11 cellular contexts compared by ENCODE assay signal in genomic region chr7:100509213-100509612, GRCh38. TPM values are rescaled to one million over a fixed set of nuclear protein-coding genes. Genes with fewer than 3 reads are reported as not detected.
A peak's percentile ranks its signal among the peaks of the same experiment; 100 is the strongest.
DNase-seq lines count a peak whose midpoint lies in the region; ATAC-seq, FAIRE-seq and TF ChIP-seq lines count a peak whose summit lies in the region.
"Had no signal": no experiment of that assay in that cellular context is flagged by ENCODE, and none has a peak within 500 bp of the region (broad histone marks: within the 10 kb centered on the region; RNA-seq: fewer than 3 reads in every experiment).

No MANE protein-coding gene starts in this region.

- no peak overlapping the region for H3K4me3 Mint-ChIP-seq in activated naive CD8-positive, alpha-beta T cell treated with anti-CD3 and anti-CD28 coated beads, Interleukin-2, amount 50 U/mL, for 24 hours
- no peak overlapping the region for H3K4me3 Mint-ChIP-seq in activated naive CD8-positive, alpha-beta T cell treated with anti-CD3 and anti-CD28 coated beads for 36 hours
- H3K4me3 Mint-ChIP-seq: natural killer cell had no signal

- TF ChIP-seq POLR2A in adrenal gland (IDR thresholded peaks at IDR 0.05) = no peak

- H3K4me1 ChIP-seq in adrenal gland (replicated peaks in 1 of 2) = no peaks in the 10 kb centered on the region

- peaks cover 2% of the 10 kb centered on the region for H3K4me1 Mint-ChIP-seq in activated naive CD8-positive, alpha-beta T cell treated with anti-CD3 and anti-CD28 coated beads, Interleukin-2, amount 50 U/mL, for 24 hours
- H3K4me1 Mint-ChIP-seq in activated naive CD8-positive, alpha-beta T cell treated with anti-CD3 and anti-CD28 coated beads for 36 hours = no peaks in the 10 kb centered on the region
- H3K4me1 Mint-ChIP-seq: natural killer cell had no signal

- no peaks in the 10 kb centered on the region for H3K9me3 Mint-ChIP-seq in activated naive CD8-positive, alpha-beta T cell treated with anti-CD3 and anti-CD28 coated beads, Interleukin-2, amount 50 U/mL, for 24 hours
- no peaks in the 10 kb centered on the region for H3K9me3 Mint-ChIP-seq in activated naive CD8-positive, alpha-beta T cell treated with anti-CD3 and anti-CD28 coated beads for 36 hours
- H3K9me3 Mint-ChIP-seq: natural killer cell had no signal

- DNase-seq in activated naive CD8-positive, alpha-beta T cell treated with anti-CD3 and anti-CD28 coated beads, Interleukin-2, amount 50 U/mL, for 24 hours = no peak
- DNase-seq in activated naive CD8-positive, alpha-beta T cell treated with anti-CD3 and anti-CD28 coated beads for 36 hours = no peak
- DNase-seq in adrenal gland (peak in 4 of 7 donors; percentile 25 to 62 (median 34)), glomerular visceral epithelial cell (ENCODE audit: extremely low spot score) (peak; percentile 67), urothelium cell line (ENCODE audit: low spot score) (peak; percentile 91), NCI-H187 treated with DMSO at 0.1 percent for 48 hours (lab: John Stamatoyannopoulos, UW) (no peak), NAMALWA (ENCODE audit: low spot score) (no peak)
- DNase-seq: AML-193, natural killer cell had no signal

- H3K36me3 Mint-ChIP-seq in activated naive CD8-positive, alpha-beta T cell treated with anti-CD3 and anti-CD28 coated beads, Interleukin-2, amount 50 U/mL, for 24 hours (ENCODE audit: low read depth) = no peaks in the 10 kb centered on the region
- H3K36me3 Mint-ChIP-seq in activated naive CD8-positive, alpha-beta T cell treated with anti-CD3 and anti-CD28 coated beads for 36 hours = peaks cover 1% of the 10 kb centered on the region
- H3K36me3 Mint-ChIP-seq: natural killer cell had no signal

- TF ChIP-seq CTCF in adrenal gland (IDR thresholded peaks at IDR 0.05) = no peak

- no peaks in the 10 kb centered on the region for H3K27me3 ChIP-seq in adrenal gland

- no peaks in the 10 kb centered on the region for H3K9me3 ChIP-seq in adrenal gland (replicated peaks in 1 of 3)

- H3K36me3 ChIP-seq in adrenal gland (replicated peaks in 1 of 2) = no peaks in the 10 kb centered on the region

- FAIRE-seq in urothelium cell line (lab: Jason Lieb, UNC) = peak; percentile 97

- H3K4me3 ChIP-seq in adrenal gland = no peak overlapping the region
- H3K4me3 ChIP-seq: SK-N-MC had no signal

- H3K27ac Mint-ChIP-seq in activated naive CD8-positive, alpha-beta T cell treated with anti-CD3 and anti-CD28 coated beads, Interleukin-2, amount 50 U/mL, for 24 hours = peak overlapping the region; percentile 8
- H3K27ac Mint-ChIP-seq in activated naive CD8-positive, alpha-beta T cell treated with anti-CD3 and anti-CD28 coated beads for 36 hours = no peak overlapping the region
- H3K27ac Mint-ChIP-seq: natural killer cell had no signal

- intact Hi-C loops in adrenal gland (cut with DNase I) = no loop called here

- WGBS in adrenal gland, 4 donors = 74 to 80% (median 77%) methylated on average over 13 to 14 of the region's 14 CpGs

- ATAC-seq in activated naive CD8-positive, alpha-beta T cell treated with anti-CD3 and anti-CD28 coated beads, Interleukin-2, amount 50 U/mL, for 24 hours = no peak
- ATAC-seq in HG02870 (IDR thresholded peaks at IDR 0.05; ENCODE audit: unreplicated experiment) = no peak
- ATAC-seq: natural killer cell had no signal

- peaks cover 4% of the 10 kb centered on the region for H3K27me3 Mint-ChIP-seq in activated naive CD8-positive, alpha-beta T cell treated with anti-CD3 and anti-CD28 coated beads, Interleukin-2, amount 50 U/mL, for 24 hours
- H3K27me3 Mint-ChIP-seq in activated naive CD8-positive, alpha-beta T cell treated with anti-CD3 and anti-CD28 coated beads for 36 hours = no peaks in the 10 kb centered on the region

- H3K27ac ChIP-seq in adrenal gland = no peak overlapping the region
- H3K27ac ChIP-seq: SK-N-MC had no signal

RNA-seq across cellular contexts. Expression of gene NYAP1, which starts 25.5 kb away (rescaled TPM):
- under 1 TPM; 0.29 to 0.34 TPM for total RNA-seq in activated naive CD8-positive, alpha-beta T cell treated with anti-CD3 and anti-CD28 coated beads for 36 hours
- total RNA-seq in adrenal gland = 1 to 10 TPM in 7 of 8 donors, not detected in 1; 1.4 to 3.6 (median 3.3) TPM
- 10 to 100 TPM in 1 of 3 donors, 1 to 10 TPM in 1, under 1 TPM in 1; 0.79 to 26.1 (median 2.8) TPM for polyA plus RNA-seq in adrenal gland

RNA-seq across cellular contexts. Expression of gene AGFG2, which starts 29.8 kb away (rescaled TPM):
- total RNA-seq in activated naive CD8-positive, alpha-beta T cell treated with anti-CD3 and anti-CD28 coated beads for 36 hours = 10 to 100 TPM; 52.4 to 55.4 TPM
- total RNA-seq in adrenal gland = 100 to 1,000 TPM in 6 of 8 donors, 10 to 100 TPM in 2; 42.8 to 175 (median 151) TPM
- 10 to 100 TPM; 14.0 to 61.5 (median 30.9) TPM for polyA plus RNA-seq in adrenal gland

RNA-seq across cellular contexts. Expression of gene TSC22D4, which starts 30.2 kb away (rescaled TPM):
- total RNA-seq in activated naive CD8-positive, alpha-beta T cell treated with anti-CD3 and anti-CD28 coated beads for 36 hours = 10 to 100 TPM; 81.4 to 83.7 TPM
- 10 to 100 TPM; 41.4 to 96.1 (median 60.7) TPM for total RNA-seq in adrenal gland
- 10 to 100 TPM; 11.2 to 80.5 (median 73.6) TPM for polyA plus RNA-seq in adrenal gland

RNA-seq across cellular contexts. Expression of gene SPACDR, which starts 45.2 kb away (rescaled TPM):
- 1 to 10 TPM; 1.0 to 1.5 TPM for total RNA-seq in activated naive CD8-positive, alpha-beta T cell treated with anti-CD3 and anti-CD28 coated beads for 36 hours
- total RNA-seq in adrenal gland = under 1 TPM in 3 of 8 donors, not detected in 5; 0.36 to 0.50 (median 0.48) TPM
- 1 to 10 TPM in 2 of 3 donors, not detected in 1; 1.2 to 2.9 TPM for polyA plus RNA-seq in adrenal gland

Comparison
In these comparisons a context has a peak if more than half of its experiments do, and no peak if none do; other contexts are left out.
1. DNase-seq: peak in adrenal gland (4 of 7), glomerular visceral epithelial cell (single experiment) and urothelium cell line (single experiment); none in activated naive CD8-positive, alpha-beta T cell treated with anti-CD3 and anti-CD28 coated beads, Interleukin-2, amount 50 U/mL, for 24 hours (single experiment), activated naive CD8-positive, alpha-beta T cell treated with anti-CD3 and anti-CD28 coated beads for 36 hours (single experiment), NCI-H187 treated with DMSO at 0.1 percent for 48 hours (single experiment) and NAMALWA (single experiment).